1 cellular context compared by ENCODE assay signal in genomic region chr11:35714882-35715612, GRCh38.
A peak's percentile ranks its signal among the peaks of the same experiment; 100 is the strongest.
TF ChIP-seq lines count a peak whose summit lies in the region.

No MANE protein-coding gene starts in this region.

TF ChIP-seq in GM12878, 131 proteins besides CTCF, POLR2A, EP300 and RAD21 (continued from another document and continues in another):
- TF ChIP-seq, protein P1, sequence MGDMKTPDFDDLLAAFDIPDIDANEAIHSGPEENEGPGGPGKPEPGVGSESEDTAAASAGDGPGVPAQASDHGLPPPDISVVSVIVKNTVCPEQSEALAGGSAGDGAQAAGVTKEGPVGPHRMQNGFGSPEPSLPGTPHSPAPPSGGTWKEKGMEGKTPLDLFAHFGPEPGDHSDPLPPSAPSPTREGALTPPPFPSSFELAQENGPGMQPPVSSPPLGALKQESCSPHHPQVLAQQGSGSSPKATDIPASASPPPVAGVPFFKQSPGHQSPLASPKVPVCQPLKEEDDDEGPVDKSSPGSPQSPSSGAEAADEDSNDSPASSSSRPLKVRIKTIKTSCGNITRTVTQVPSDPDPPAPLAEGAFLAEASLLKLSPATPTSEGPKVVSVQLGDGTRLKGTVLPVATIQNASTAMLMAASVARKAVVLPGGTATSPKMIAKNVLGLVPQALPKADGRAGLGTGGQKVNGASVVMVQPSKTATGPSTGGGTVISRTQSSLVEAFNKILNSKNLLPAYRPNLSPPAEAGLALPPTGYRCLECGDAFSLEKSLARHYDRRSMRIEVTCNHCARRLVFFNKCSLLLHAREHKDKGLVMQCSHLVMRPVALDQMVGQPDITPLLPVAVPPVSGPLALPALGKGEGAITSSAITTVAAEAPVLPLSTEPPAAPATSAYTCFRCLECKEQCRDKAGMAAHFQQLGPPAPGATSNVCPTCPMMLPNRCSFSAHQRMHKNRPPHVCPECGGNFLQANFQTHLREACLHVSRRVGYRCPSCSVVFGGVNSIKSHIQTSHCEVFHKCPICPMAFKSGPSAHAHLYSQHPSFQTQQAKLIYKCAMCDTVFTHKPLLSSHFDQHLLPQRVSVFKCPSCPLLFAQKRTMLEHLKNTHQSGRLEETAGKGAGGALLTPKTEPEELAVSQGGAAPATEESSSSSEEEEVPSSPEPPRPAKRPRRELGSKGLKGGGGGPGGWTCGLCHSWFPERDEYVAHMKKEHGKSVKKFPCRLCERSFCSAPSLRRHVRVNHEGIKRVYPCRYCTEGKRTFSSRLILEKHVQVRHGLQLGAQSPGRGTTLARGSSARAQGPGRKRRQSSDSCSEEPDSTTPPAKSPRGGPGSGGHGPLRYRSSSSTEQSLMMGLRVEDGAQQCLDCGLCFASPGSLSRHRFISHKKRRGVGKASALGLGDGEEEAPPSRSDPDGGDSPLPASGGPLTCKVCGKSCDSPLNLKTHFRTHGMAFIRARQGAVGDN (IDR thresholded peaks at IDR 0.05): no peak
- TF ChIP-seq KLF5 (IDR thresholded peaks at IDR 0.05; ENCODE audit: partially characterized antibody) (no peak), NR2C1 (IDR thresholded peaks at IDR 0.05) (no peak), BRCA1 (IDR thresholded peaks at IDR 0.05; ENCODE audit: low read depth, low read length) (no peak), SUPT20H (IDR thresholded peaks at IDR 0.05; ENCODE audit: borderline replicate concordance, control insufficient read depth, low read depth, low read length) (no peak), NFYA (IDR thresholded peaks at IDR 0.05; ENCODE audit: borderline replicate concordance, low read depth, low read length) (no peak), NFIC (IDR thresholded peaks at IDR 0.05; ENCODE audit: low read depth, low read length) (no peak; the same call in 1 of the 2 replicates), ZBTB40 (IDR thresholded peaks at IDR 0.05; ENCODE audit: borderline replicate concordance) (no peak; the same call in 1 of the 2 replicates), POLR2AphosphoS5 (IDR thresholded peaks at IDR 0.05; ENCODE audit: low read length) (no peak), TCF12 (IDR thresholded peaks at IDR 0.05; ENCODE audit: low read depth, low read length) (no peak), SMC3 (IDR thresholded peaks at IDR 0.05; ENCODE audit: borderline replicate concordance, low read length) (no peak), RUNX3 (IDR thresholded peaks at IDR 0.05; ENCODE audit: low read length) (no peak; the same call in 1 of the 2 replicates), POU2F2 (IDR thresholded peaks at IDR 0.05; ENCODE audit: borderline replicate concordance, low read depth, low read length) (no peak), WRNIP1 (IDR thresholded peaks at IDR 0.05; ENCODE audit: borderline replicate concordance, low read depth, low read length) (no peak), TCF3 (IDR thresholded peaks at IDR 0.05; ENCODE audit: borderline replicate concordance, insufficient read depth, low read depth, low read length) (no peak), RBBP5 (conservative IDR thresholded peaks at IDR 0.05) (no peak), BHLHE40 (IDR thresholded peaks at IDR 0.05; ENCODE audit: borderline replicate concordance in 1 of 2, low read depth in 2 of 2, low read length in 1 of 2) (peak in 1 of 2 experiments; percentile 47; a peak in 1 of 4 replicates), FOXM1 (IDR thresholded peaks at IDR 0.05; ENCODE audit: low read depth, low read length) (peak; percentile 48; the same call in 1 of the 2 replicates), E4F1 (IDR thresholded peaks at IDR 0.05; ENCODE audit: borderline replicate concordance, partially characterized antibody) (no peak), PAX8 (IDR thresholded peaks at IDR 0.05) (no peak), HDGF (IDR thresholded peaks at IDR 0.05) (no peak; the same call in 1 of the 2 replicates), NFXL1 (IDR thresholded peaks at IDR 0.05; ENCODE audit: borderline replicate concordance) (no peak), CHD1 (IDR thresholded peaks at IDR 0.05; ENCODE audit: low read depth, low read length) (no peak), CHD4 (IDR thresholded peaks at IDR 0.05) (no peak), JUNB (IDR thresholded peaks at IDR 0.05) (peak; percentile 81), CBX3 (IDR thresholded peaks at IDR 0.05; ENCODE audit: borderline replicate concordance, low read depth) (no peak), PRDM15 (CRISPR knock-in tag; IDR thresholded peaks at IDR 0.05) (no peak), ZNF207 (IDR thresholded peaks at IDR 0.05; ENCODE audit: borderline replicate concordance) (no peak; the same call in 1 of the 2 replicates), ZNF24 (IDR thresholded peaks at IDR 0.05) (no peak), USF2 (IDR thresholded peaks at IDR 0.05; ENCODE audit: borderline replicate concordance, low read depth, low read length) (no peak), EGR1 (IDR thresholded peaks at IDR 0.05; ENCODE audit: borderline replicate concordance in 1 of 2, low read depth in 2 of 2, low read length in 2 of 2) (no peak), CEBPB (IDR thresholded peaks at IDR 0.05; ENCODE audit: borderline replicate concordance in 1 of 2, low read depth in 2 of 2, low read length in 2 of 2) (no peak), RB1 (IDR thresholded peaks at IDR 0.05; ENCODE audit: borderline replicate concordance) (no peak), ZNF384 (IDR thresholded peaks at IDR 0.05; ENCODE audit: borderline replicate concordance, low read depth, low read length) (no peak), CREB1 (IDR thresholded peaks at IDR 0.05; ENCODE audit: low read depth) (no peak), ETV6 (conservative IDR thresholded peaks at IDR 0.05 in 1 of 2, IDR thresholded peaks at IDR 0.05 in 1 of 2; ENCODE audit: borderline replicate concordance in 1 of 2, low read depth in 1 of 2) (peak in 1 of 2 experiments; percentile 52; a peak in 1 of 4 replicates), NR2F1 (conservative IDR thresholded peaks at IDR 0.05) (peak; percentile 59; the same call in 1 of the 2 replicates), YBX1 (IDR thresholded peaks at IDR 0.05) (no peak)
- TF ChIP-seq, protein P2, sequence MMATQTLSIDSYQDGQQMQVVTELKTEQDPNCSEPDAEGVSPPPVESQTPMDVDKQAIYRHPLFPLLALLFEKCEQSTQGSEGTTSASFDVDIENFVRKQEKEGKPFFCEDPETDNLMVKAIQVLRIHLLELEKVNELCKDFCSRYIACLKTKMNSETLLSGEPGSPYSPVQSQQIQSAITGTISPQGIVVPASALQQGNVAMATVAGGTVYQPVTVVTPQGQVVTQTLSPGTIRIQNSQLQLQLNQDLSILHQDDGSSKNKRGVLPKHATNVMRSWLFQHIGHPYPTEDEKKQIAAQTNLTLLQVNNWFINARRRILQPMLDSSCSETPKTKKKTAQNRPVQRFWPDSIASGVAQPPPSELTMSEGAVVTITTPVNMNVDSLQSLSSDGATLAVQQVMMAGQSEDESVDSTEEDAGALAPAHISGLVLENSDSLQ (IDR thresholded peaks at IDR 0.05): peak; percentile 72
- TF ChIP-seq, protein P3, sequence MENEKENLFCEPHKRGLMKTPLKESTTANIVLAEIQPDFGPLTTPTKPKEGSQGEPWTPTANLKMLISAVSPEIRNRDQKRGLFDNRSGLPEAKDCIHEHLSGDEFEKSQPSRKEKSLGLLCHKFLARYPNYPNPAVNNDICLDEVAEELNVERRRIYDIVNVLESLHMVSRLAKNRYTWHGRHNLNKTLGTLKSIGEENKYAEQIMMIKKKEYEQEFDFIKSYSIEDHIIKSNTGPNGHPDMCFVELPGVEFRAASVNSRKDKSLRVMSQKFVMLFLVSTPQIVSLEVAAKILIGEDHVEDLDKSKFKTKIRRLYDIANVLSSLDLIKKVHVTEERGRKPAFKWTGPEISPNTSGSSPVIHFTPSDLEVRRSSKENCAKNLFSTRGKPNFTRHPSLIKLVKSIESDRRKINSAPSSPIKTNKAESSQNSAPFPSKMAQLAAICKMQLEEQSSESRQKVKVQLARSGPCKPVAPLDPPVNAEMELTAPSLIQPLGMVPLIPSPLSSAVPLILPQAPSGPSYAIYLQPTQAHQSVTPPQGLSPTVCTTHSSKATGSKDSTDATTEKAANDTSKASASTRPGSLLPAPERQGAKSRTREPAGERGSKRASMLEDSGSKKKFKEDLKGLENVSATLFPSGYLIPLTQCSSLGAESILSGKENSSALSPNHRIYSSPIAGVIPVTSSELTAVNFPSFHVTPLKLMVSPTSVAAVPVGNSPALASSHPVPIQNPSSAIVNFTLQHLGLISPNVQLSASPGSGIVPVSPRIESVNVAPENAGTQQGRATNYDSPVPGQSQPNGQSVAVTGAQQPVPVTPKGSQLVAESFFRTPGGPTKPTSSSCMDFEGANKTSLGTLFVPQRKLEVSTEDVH (IDR thresholded peaks at IDR 0.05; ENCODE audit: low read depth, partially characterized antibody): no peak
- TF ChIP-seq, protein P4, sequence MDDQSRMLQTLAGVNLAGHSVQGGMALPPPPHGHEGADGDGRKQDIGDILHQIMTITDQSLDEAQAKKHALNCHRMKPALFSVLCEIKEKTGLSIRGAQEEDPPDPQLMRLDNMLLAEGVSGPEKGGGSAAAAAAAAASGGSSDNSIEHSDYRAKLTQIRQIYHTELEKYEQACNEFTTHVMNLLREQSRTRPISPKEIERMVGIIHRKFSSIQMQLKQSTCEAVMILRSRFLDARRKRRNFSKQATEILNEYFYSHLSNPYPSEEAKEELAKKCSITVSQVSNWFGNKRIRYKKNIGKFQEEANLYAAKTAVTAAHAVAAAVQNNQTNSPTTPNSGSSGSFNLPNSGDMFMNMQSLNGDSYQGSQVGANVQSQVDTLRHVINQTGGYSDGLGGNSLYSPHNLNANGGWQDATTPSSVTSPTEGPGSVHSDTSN (IDR thresholded peaks at IDR 0.05; ENCODE audit: insufficient replicate concordance, low read depth, low read length): no peak
